In the genomic region with DNA sequence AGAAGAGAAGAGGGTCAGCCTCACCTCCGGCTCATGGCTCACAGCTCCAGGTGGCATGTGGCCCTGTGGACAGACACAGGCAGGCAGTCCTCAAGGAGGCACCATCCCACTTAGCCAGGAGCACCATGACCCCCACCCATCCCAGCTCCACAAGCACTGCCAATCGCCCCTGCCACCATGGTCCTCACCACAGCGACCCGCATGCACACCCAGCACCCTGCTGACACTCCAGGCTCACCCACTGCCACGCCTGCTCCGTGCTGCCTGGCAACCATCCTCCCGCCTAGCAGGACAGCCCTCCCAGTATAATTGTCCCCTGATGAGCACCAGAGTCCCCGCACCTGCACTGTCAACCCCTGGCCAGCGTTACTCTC, we compare ENCODE assay signal across 18 cellular contexts. TPM values are rescaled to one million over a fixed set of nuclear protein-coding genes. Genes with fewer than 3 reads are reported as not detected.
"Had no signal": no experiment of that assay in that cellular context is flagged by ENCODE, and none has a peak within 500 bp of the region (broad histone marks: within the 10 kb centered on the region; RNA-seq: fewer than 3 reads in every experiment).

No MANE protein-coding gene starts in this region.

- H3K27ac ChIP-seq: breast epithelium, left lung, parathyroid adenoma, right lobe of liver, testis had no signal

- H3K4me3 Mint-ChIP-seq: activated naive CD4-positive, alpha-beta T cell treated with anti-CD3 and anti-CD28 coated beads for 36 hours; activated T-cell treated with anti-CD3 and anti-CD28 coated beads, Interleukin-2, amount 50 U/mL, for 4 hours had no signal

- DNase-seq: activated CD4-positive, alpha-beta T cell treated with anti-CD3 and anti-CD28 coated beads, Interleukin-2, amount 50 U/mL, for 1 hour; activated CD4-positive, CD25-positive, alpha-beta regulatory T cell; activated CD8-positive, alpha-beta memory T cell treated with anti-CD3 and anti-CD28 coated beads, Interleukin-2, amount 50 U/mL, for 4 hours; activated naive CD4-positive, alpha-beta T cell treated with anti-CD3 and anti-CD28 coated beads for 36 hours; activated T-cell treated with anti-CD3 and anti-CD28 coated beads, Interleukin-2, amount 50 U/mL, for 4 hours; aorta; cortex of kidney; head of caudate nucleus; right lobe of liver; small intestine; stimulated activated CD4-positive, alpha-beta T cell treated with anti-CD3 and anti-CD28 coated beads, Interleukin-4, amount 100 ng/mL, for 1 hour; T-helper 1 cell; T-helper 9 cell; testis had no signal

- H3K4me1 ChIP-seq: breast epithelium, left lung, parathyroid adenoma, right lobe of liver, testis had no signal

- H3K27me3 ChIP-seq: breast epithelium, left lung, right lobe of liver, testis had no signal

- ATAC-seq: activated T-cell treated with anti-CD3 and anti-CD28 coated beads, Interleukin-2, amount 50 U/mL, for 4 hours; left lung had no signal

- H3K27ac Mint-ChIP-seq: activated naive CD4-positive, alpha-beta T cell treated with anti-CD3 and anti-CD28 coated beads for 36 hours had no signal

- H3K4me3 ChIP-seq: breast epithelium, left lung, right lobe of liver, testis had no signal

- H3K9me3 ChIP-seq: right lobe of liver, testis had no signal

- H3K79me2 ChIP-seq: parathyroid adenoma had no signal

- H3K9ac ChIP-seq: parathyroid adenoma had no signal

- H3K9me3 Mint-ChIP-seq: activated T-cell treated with anti-CD3 and anti-CD28 coated beads, Interleukin-2, amount 50 U/mL, for 4 hours had no signal

- H3K36me3 ChIP-seq: breast epithelium, left lung had no signal

- H2AFZ ChIP-seq: parathyroid adenoma had no signal

RNA-seq across cellular contexts. Expression of gene TRPV4, which starts 50.9 kb away (rescaled TPM):
- total RNA-seq: activated naive CD4-positive, alpha-beta T cell treated with anti-CD3 and anti-CD28 coated beads for 36 hours; activated T-cell treated with anti-CD3 and anti-CD28 coated beads, Interleukin-2, amount 50 U/mL, for 4 hours; frontal cortex had no signal
